ENCODE assay signal across 22 cellular contexts in genomic region chr19:35915508-35915907, GRCh38. TPM values are rescaled to one million over a fixed set of nuclear protein-coding genes. Genes with fewer than 3 reads are reported as not detected.
"Had no signal": no experiment of that assay in that cellular context is flagged by ENCODE, and none has a peak within 500 bp of the region (broad histone marks: within the 10 kb centered on the region; RNA-seq: fewer than 3 reads in every experiment).

No MANE protein-coding gene starts in this region.

- H3K4me1 ChIP-seq: gastrocnemius medialis, tibial nerve had no signal

- H3K27me3 Mint-ChIP-seq: stimulated activated naive CD8-positive, alpha-beta T cell treated with anti-CD3 and anti-CD28 coated beads, Interleukin-15, Interleukin-2, amounts not matched to agents 100 ng/mL and 50 ng/mL, for 24 hours had no signal

- H3K27ac ChIP-seq: gastrocnemius medialis, tibial nerve had no signal

- H3K27ac Mint-ChIP-seq: nephron progenitor cell, WTC11 had no signal

- H3K4me1 Mint-ChIP-seq: nephron progenitor cell, WTC11 had no signal

- H3K36me3 Mint-ChIP-seq: WTC11 had no signal

- H3K9me3 ChIP-seq: gastrocnemius medialis, heart left ventricle, tibial nerve had no signal

- H3K27me3 ChIP-seq: heart left ventricle, tibial nerve had no signal

- DNase-seq: activated CD4-positive, alpha-beta T cell treated with anti-CD3 and anti-CD28 coated beads for 4 hours; activated CD8-positive, alpha-beta memory T cell treated with anti-CD3 and anti-CD28 coated beads, Interleukin-2, amount 50 U/mL, for 4 hours; activated effector memory CD4-positive, alpha-beta T cell treated with anti-CD3 and anti-CD28 coated beads, Interleukin-2, amount 50 U/mL, for 16 hours; activated naive CD4-positive, alpha-beta T cell treated with anti-CD3 and anti-CD28 coated beads, Interleukin-2, amount 50 U/mL, for 16 hours; activated T-cell treated with anti-CD3 and anti-CD28 coated beads, Interleukin-2, amount 50 U/mL, for 4 hours; cerebellar nuclear complex; cortex of kidney; effector CD8-positive, alpha-beta T cell; gastrocnemius medialis; heart left ventricle; left ventricle myocardium superior; nephron progenitor cell; occipital lobe; stimulated activated CD8-positive, alpha-beta memory T cell treated with anti-CD3 and anti-CD28 coated beads, Interleukin-4, amount 100 ng/mL, for 48 hours had no signal

- ATAC-seq: activated T-cell treated with anti-CD3 and anti-CD28 coated beads, Interleukin-2, amount 50 U/mL, for 4 hours; esophagus mucosa; gastrocnemius medialis; heart left ventricle; left ventricle myocardium superior; WTC11 had no signal

- FAIRE-seq: bronchial epithelial cell had no signal

- H3K4me3 ChIP-seq: gastrocnemius medialis, heart left ventricle, tibial nerve had no signal

- H3K4me3 Mint-ChIP-seq: activated T-cell treated with anti-CD3 and anti-CD28 coated beads, Interleukin-2, amount 50 U/mL, for 4 hours; nephron progenitor cell; stimulated activated naive CD8-positive, alpha-beta T cell treated with anti-CD3 and anti-CD28 coated beads, Interleukin-15, Interleukin-2, amounts not matched to agents 100 ng/mL and 50 ng/mL, for 24 hours; WTC11 had no signal

- H3K36me3 ChIP-seq: gastrocnemius medialis, heart left ventricle, tibial nerve had no signal

- H3K9me3 Mint-ChIP-seq: activated T-cell treated with anti-CD3 and anti-CD28 coated beads, Interleukin-2, amount 50 U/mL, for 4 hours; nephron progenitor cell; stimulated activated naive CD8-positive, alpha-beta T cell treated with anti-CD3 and anti-CD28 coated beads, Interleukin-15, Interleukin-2, amounts not matched to agents 100 ng/mL and 50 ng/mL, for 24 hours had no signal

RNA-seq across cellular contexts. Expression of gene TYROBP, which starts 7.4 kb away (rescaled TPM):
- total RNA-seq: bronchial epithelial cell, kidney epithelial cell, myocyte, renal cortical epithelial cell had no signal

RNA-seq across cellular contexts. Expression of gene HCST, which starts 13.2 kb away (rescaled TPM):
- total RNA-seq: kidney epithelial cell, myocyte, occipital lobe, renal cortical epithelial cell had no signal
